In genomic region chr7:141038100-141038499, GRCh38 we compare ENCODE assay signal across 2 cellular contexts. TPM values are rescaled to one million over a fixed set of nuclear protein-coding genes. Genes with fewer than 3 reads are reported as not detected.
"Had no signal": no experiment of that assay in that cellular context is flagged by ENCODE, and none has a peak within 500 bp of the region (broad histone marks: within the 10 kb centered on the region; RNA-seq: fewer than 3 reads in every experiment).

No MANE protein-coding gene starts in this region.

RNA-seq across cellular contexts. Expression of gene TMEM178B, which starts 35.8 kb away (rescaled TPM):
- total RNA-seq: HT1080 had no signal
- polyA plus RNA-seq: IgD-negative memory B cell had no signal
